30 cellular contexts compared by ENCODE assay signal in genomic region chr3:126226376-126226775, GRCh38. TPM values are rescaled to one million over a fixed set of nuclear protein-coding genes. Genes with fewer than 3 reads are reported as not detected.
"Had no signal": no experiment of that assay in that cellular context is flagged by ENCODE, and none has a peak within 500 bp of the region (broad histone marks: within the 10 kb centered on the region; RNA-seq: fewer than 3 reads in every experiment).

No MANE protein-coding gene starts in this region.

- H3K36me3 ChIP-seq: Peyer's patch, SJSA1, WERI-Rb-1 had no signal

- ATAC-seq: activated CD8-positive, alpha-beta memory T cell treated with anti-CD3 and anti-CD28 coated beads, Interleukin-2, amount 10 ng/mL, durations not matched to agents 7 days and 5 days; activated naive CD8-positive, alpha-beta T cell treated with anti-CD3 and anti-CD28 coated beads, Interleukin-2, amount 50 U/mL, for 24 hours; SK-N-SH treated with all-trans-retinoic acid at 6 μM for 48 hours; T-cell; T-helper 17 cell had no signal

- H3K4me3 ChIP-seq: Peyer's patch, SJSA1 had no signal

- H3K9me3 ChIP-seq: SJSA1 had no signal

- H3K27ac ChIP-seq: Peyer's patch, SJSA1, WERI-Rb-1 had no signal

- DNase-seq: activated CD4-positive, alpha-beta memory T cell treated with anti-CD3 and anti-CD28 coated beads, Interleukin-2, amount 10 ng/mL, durations not matched to agents 7 days and 5 days; activated CD4-positive, alpha-beta T cell treated with anti-CD3 and anti-CD28 coated beads for 1 hour; activated CD4-positive, alpha-beta T cell treated with anti-CD3 and anti-CD28 coated beads for 48 hours; activated CD4-positive, CD25-positive, alpha-beta regulatory T cell; activated CD8-positive, alpha-beta memory T cell treated with anti-CD3 and anti-CD28 coated beads for 24 hours; activated CD8-positive, alpha-beta memory T cell treated with anti-CD3 and anti-CD28 coated beads, Interleukin-2, amount 10 ng/mL, durations not matched to agents 7 days and 5 days; activated CD8-positive, alpha-beta memory T cell treated with anti-CD3 and anti-CD28 coated beads, Interleukin-2, amount 50 U/mL, for 48 hours; activated effector memory CD4-positive, alpha-beta T cell treated with Interleukin-2 at 50 U/mL for 16 hours; activated naive CD4-positive, alpha-beta T cell treated with anti-CD3 and anti-CD28 coated beads, Interleukin-2, amount 10 ng/mL, durations not matched to agents 7 days and 5 days; activated naive CD8-positive, alpha-beta T cell treated with anti-CD3 and anti-CD28 coated beads, Interleukin-2, amount 50 U/mL, for 24 hours; activated T-cell treated with anti-CD3 and anti-CD28 coated beads, Interleukin-2, amount 50 U/mL, for 48 hours; central memory CD4-positive, alpha-beta T cell; Karpas-422; KBM-7; NCI-H1105; NCI-H1417 treated with DMSO at 0.1 percent for 48 hours; NCI-H187 treated with DMSO at 0.1 percent for 48 hours; NCI-H2081; NCI-H345; NCI-H524 treated with DMSO at 0.1 percent for 48 hours; NCI-H82; Peyer's patch; RPMI8226; SHP77 treated with DMSO at 0.1 percent for 48 hours; T-cell; T-helper 17 cell; T-helper 9 cell; WERI-Rb-1 had no signal

- H3K4me1 ChIP-seq: Peyer's patch, SJSA1 had no signal

- H3K27me3 ChIP-seq: Peyer's patch had no signal

RNA-seq across cellular contexts. Expression of gene ALDH1L1, which starts 46.0 kb away (rescaled TPM):
- total RNA-seq: activated CD4-positive, alpha-beta memory T cell treated with anti-CD3 and anti-CD28 coated beads, Interleukin-2, amount 10 ng/mL, durations not matched to agents 7 days and 5 days; activated CD8-positive, alpha-beta memory T cell treated with anti-CD3 and anti-CD28 coated beads, Interleukin-2, amount 10 ng/mL, durations not matched to agents 7 days and 5 days; SJSA1; T-helper 17 cell had no signal
